Comparison of ENCODE assay signal across 1 cellular context in the genomic region with DNA sequence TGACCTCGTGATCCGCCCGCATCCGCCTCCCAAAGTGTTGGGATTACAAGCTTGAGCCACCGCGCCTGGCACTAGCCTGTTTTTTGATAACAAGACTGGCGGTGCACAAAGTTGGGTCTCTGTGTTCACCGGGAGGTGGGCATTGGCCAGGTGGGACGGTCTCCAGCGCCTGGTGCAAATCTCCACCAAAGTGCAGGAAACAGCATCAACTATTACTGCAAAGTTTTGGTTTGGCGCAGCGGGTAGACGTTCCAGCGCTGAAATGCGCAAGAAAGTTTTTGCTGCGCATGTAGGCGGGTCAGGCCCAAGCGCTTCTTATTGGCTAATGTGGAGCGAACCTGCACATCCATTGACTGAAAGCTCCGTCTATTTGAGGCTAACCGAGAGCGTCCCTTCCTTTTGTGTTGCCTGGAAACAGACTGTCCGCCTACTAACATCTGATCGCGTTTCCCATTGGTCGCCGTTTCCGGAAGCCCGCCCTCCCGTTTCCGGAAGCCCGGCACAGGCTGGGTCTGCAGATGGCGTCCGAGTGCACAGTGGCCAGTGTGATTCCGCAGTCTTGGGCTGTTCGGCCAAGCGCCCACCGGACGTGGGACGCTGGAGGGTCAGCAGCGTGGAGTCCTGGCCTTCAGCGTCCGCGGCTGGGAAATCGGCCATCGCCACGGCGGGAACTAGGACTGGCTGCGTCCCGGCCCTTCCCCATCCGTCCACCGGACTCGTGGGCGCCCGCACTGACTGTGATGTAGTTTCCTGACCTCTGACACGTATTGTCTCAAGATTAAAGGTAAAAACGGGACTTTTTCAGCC.
TF ChIP-seq lines count a peak whose summit lies in the region.

No MANE protein-coding gene starts in this region.

TF ChIP-seq in HepG2, 621 proteins besides CTCF, POLR2A, EP300 and RAD21 (continued from another document and continues in another):
- TF ChIP-seq, protein P1, sequence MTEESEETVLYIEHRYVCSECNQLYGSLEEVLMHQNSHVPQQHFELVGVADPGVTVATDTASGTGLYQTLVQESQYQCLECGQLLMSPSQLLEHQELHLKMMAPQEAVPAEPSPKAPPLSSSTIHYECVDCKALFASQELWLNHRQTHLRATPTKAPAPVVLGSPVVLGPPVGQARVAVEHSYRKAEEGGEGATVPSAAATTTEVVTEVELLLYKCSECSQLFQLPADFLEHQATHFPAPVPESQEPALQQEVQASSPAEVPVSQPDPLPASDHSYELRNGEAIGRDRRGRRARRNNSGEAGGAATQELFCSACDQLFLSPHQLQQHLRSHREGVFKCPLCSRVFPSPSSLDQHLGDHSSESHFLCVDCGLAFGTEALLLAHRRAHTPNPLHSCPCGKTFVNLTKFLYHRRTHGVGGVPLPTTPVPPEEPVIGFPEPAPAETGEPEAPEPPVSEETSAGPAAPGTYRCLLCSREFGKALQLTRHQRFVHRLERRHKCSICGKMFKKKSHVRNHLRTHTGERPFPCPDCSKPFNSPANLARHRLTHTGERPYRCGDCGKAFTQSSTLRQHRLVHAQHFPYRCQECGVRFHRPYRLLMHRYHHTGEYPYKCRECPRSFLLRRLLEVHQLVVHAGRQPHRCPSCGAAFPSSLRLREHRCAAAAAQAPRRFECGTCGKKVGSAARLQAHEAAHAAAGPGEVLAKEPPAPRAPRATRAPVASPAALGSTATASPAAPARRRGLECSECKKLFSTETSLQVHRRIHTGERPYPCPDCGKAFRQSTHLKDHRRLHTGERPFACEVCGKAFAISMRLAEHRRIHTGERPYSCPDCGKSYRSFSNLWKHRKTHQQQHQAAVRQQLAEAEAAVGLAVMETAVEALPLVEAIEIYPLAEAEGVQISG (CRISPR knock-in tag; IDR thresholded peaks at IDR 0.05), result peak; percentile 86
- TF ChIP-seq NFKB2 (CRISPR knock-in tag; IDR thresholded peaks at IDR 0.05; ENCODE audit: borderline replicate concordance) (no peak; the same call in 1 of the 2 replicates), KDM5B (CRISPR knock-in tag; IDR thresholded peaks at IDR 0.05; ENCODE audit: borderline replicate concordance) (peak; percentile 53; the same call in 1 of the 2 replicates), FOXK2 (IDR thresholded peaks at IDR 0.05) (no peak), ZNF251 (CRISPR knock-in tag; IDR thresholded peaks at IDR 0.05) (no peak), XRCC5 (optimal IDR thresholded peaks at IDR 0.05; ENCODE audit: low read length) (peak; percentile 63), PTBP1 (IDR thresholded peaks at IDR 0.05; ENCODE audit: low read depth, low read length, poor library complexity, severe bottlenecking) (peak; percentile 78), ZNF138 (CRISPR knock-in tag; IDR thresholded peaks at IDR 0.05; ENCODE audit: low read depth) (no peak), HCFC1 (IDR thresholded peaks at IDR 0.05; ENCODE audit: low read depth, low read length) (peak; percentile 43), RARG (CRISPR knock-in tag; IDR thresholded peaks at IDR 0.05; ENCODE audit: low read depth) (no peak), ZNF136 (CRISPR knock-in tag; IDR thresholded peaks at IDR 0.05; ENCODE audit: low read depth) (no peak), TAF1 (CRISPR knock-in tag; IDR thresholded peaks at IDR 0.05) (peak; percentile 95), NR2F6 (IDR thresholded peaks at IDR 0.05) (peak; percentile 43; the same call in 1 of the 2 replicates), NR2F6 (CRISPR knock-in tag; IDR thresholded peaks at IDR 0.05) (peak; percentile 64), MAFK (conservative IDR thresholded peaks at IDR 0.05 in 1 of 2, IDR thresholded peaks at IDR 0.05 in 1 of 2; ENCODE audit: low read length in 2 of 2) (no peak), ZNF773 (CRISPR knock-in tag; IDR thresholded peaks at IDR 0.05; ENCODE audit: borderline replicate concordance) (no peak), ZSCAN21 (CRISPR knock-in tag; IDR thresholded peaks at IDR 0.05; ENCODE audit: borderline replicate concordance) (no peak), EZH2 (conservative IDR thresholded peaks at IDR 0.05; ENCODE audit: low read depth, low read length) (no peak), SALL1 (CRISPR knock-in tag; IDR thresholded peaks at IDR 0.05) (peak; percentile 65), KLF12 (CRISPR knock-in tag; IDR thresholded peaks at IDR 0.05; ENCODE audit: borderline replicate concordance) (no peak), DNMT1 (CRISPR knock-in tag; IDR thresholded peaks at IDR 0.05) (0 out of 2 replicates have a peak, but pooled peaks have one; percentile 27), ZNF691 (CRISPR knock-in tag; IDR thresholded peaks at IDR 0.05; ENCODE audit: borderline replicate concordance, low read depth) (peak; percentile 83; the same call in 1 of the 2 replicates), ZBTB14 (CRISPR knock-in tag; IDR thresholded peaks at IDR 0.05) (no peak), REXO4 (CRISPR knock-in tag; IDR thresholded peaks at IDR 0.05; ENCODE audit: borderline replicate concordance) (no peak), YEATS4 (CRISPR knock-in tag; IDR thresholded peaks at IDR 0.05; ENCODE audit: borderline replicate concordance) (peak; percentile 92), GTF3A (CRISPR knock-in tag; conservative IDR thresholded peaks at IDR 0.05) (no peak), CREB1 (IDR thresholded peaks at IDR 0.05) (peak; percentile 63; the same call in 1 of the 2 replicates), CREB1 (CRISPR knock-in tag; IDR thresholded peaks at IDR 0.05) (peak; percentile 79), TCF12 (IDR thresholded peaks at IDR 0.05) (no peak), TCF12 (CRISPR knock-in tag; IDR thresholded peaks at IDR 0.05) (no peak), CENPX (CRISPR knock-in tag; IDR thresholded peaks at IDR 0.05) (no peak), ZNF30 (CRISPR knock-in tag; IDR thresholded peaks at IDR 0.05) (no peak), ZNF547 (CRISPR knock-in tag; IDR thresholded peaks at IDR 0.05) (no peak), HMG20B (CRISPR knock-in tag; conservative IDR thresholded peaks at IDR 0.05) (no peak)
- TF ChIP-seq, protein P2, sequence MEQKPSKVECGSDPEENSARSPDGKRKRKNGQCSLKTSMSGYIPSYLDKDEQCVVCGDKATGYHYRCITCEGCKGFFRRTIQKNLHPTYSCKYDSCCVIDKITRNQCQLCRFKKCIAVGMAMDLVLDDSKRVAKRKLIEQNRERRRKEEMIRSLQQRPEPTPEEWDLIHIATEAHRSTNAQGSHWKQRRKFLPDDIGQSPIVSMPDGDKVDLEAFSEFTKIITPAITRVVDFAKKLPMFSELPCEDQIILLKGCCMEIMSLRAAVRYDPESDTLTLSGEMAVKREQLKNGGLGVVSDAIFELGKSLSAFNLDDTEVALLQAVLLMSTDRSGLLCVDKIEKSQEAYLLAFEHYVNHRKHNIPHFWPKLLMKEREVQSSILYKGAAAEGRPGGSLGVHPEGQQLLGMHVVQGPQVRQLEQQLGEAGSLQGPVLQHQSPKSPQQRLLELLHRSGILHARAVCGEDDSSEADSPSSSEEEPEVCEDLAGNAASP (CRISPR knock-in tag; IDR thresholded peaks at IDR 0.05; ENCODE audit: borderline replicate concordance), result no peak
- TF ChIP-seq, protein P3, sequence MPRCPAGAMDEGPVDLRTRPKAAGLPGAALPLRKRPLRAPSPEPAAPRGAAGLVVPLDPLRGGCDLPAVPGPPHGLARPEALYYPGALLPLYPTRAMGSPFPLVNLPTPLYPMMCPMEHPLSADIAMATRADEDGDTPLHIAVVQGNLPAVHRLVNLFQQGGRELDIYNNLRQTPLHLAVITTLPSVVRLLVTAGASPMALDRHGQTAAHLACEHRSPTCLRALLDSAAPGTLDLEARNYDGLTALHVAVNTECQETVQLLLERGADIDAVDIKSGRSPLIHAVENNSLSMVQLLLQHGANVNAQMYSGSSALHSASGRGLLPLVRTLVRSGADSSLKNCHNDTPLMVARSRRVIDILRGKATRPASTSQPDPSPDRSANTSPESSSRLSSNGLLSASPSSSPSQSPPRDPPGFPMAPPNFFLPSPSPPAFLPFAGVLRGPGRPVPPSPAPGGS (CRISPR knock-in tag; IDR thresholded peaks at IDR 0.05), result 0 out of 2 replicates have a peak, but pooled peaks have one; percentile 22
- TF ChIP-seq, protein P4, sequence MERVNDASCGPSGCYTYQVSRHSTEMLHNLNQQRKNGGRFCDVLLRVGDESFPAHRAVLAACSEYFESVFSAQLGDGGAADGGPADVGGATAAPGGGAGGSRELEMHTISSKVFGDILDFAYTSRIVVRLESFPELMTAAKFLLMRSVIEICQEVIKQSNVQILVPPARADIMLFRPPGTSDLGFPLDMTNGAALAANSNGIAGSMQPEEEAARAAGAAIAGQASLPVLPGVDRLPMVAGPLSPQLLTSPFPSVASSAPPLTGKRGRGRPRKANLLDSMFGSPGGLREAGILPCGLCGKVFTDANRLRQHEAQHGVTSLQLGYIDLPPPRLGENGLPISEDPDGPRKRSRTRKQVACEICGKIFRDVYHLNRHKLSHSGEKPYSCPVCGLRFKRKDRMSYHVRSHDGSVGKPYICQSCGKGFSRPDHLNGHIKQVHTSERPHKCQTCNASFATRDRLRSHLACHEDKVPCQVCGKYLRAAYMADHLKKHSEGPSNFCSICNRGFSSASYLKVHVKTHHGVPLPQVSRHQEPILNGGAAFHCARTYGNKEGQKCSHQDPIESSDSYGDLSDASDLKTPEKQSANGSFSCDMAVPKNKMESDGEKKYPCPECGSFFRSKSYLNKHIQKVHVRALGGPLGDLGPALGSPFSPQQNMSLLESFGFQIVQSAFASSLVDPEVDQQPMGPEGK (CRISPR knock-in tag; IDR thresholded peaks at IDR 0.05), result no peak
- TF ChIP-seq, protein P5, sequence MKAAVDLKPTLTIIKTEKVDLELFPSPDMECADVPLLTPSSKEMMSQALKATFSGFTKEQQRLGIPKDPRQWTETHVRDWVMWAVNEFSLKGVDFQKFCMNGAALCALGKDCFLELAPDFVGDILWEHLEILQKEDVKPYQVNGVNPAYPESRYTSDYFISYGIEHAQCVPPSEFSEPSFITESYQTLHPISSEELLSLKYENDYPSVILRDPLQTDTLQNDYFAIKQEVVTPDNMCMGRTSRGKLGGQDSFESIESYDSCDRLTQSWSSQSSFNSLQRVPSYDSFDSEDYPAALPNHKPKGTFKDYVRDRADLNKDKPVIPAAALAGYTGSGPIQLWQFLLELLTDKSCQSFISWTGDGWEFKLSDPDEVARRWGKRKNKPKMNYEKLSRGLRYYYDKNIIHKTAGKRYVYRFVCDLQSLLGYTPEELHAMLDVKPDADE (CRISPR knock-in tag; IDR thresholded peaks at IDR 0.05), result no peak
- TF ChIP-seq, protein P6, sequence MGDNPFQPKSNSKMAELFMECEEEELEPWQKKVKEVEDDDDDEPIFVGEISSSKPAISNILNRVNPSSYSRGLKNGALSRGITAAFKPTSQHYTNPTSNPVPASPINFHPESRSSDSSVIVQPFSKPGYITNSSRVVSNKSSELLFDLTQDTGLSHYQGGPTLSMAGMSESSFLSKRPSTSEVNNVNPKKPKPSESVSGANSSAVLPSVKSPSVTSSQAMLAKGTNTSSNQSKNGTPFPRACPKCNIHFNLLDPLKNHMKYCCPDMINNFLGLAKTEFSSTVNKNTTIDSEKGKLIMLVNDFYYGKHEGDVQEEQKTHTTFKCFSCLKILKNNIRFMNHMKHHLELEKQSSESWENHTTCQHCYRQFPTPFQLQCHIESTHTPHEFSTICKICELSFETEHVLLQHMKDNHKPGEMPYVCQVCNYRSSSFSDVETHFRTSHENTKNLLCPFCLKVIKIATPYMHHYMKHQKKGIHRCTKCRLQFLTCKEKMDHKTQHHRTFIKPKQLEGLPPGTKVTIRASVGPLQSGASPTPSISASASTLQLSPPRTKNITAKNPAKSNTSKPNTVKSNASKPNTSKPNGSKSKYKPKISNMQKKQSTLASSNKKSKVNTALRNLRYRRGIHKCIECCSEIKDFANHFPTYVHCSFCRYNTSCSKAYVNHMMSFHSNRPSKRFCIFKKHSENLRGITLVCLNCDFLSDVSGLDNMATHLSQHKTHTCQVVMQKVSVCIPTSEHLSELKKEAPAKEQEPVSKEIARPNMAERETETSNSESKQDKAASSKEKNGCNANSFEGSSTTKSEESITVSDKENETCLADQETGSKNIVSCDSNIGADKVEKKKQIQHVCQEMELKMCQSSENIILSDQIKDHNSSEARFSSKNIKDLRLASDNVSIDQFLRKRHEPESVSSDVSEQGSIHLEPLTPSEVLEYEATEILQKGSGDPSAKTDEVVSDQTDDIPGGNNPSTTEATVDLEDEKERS (CRISPR knock-in tag; IDR thresholded peaks at IDR 0.05), result no peak
- TF ChIP-seq, protein P7, sequence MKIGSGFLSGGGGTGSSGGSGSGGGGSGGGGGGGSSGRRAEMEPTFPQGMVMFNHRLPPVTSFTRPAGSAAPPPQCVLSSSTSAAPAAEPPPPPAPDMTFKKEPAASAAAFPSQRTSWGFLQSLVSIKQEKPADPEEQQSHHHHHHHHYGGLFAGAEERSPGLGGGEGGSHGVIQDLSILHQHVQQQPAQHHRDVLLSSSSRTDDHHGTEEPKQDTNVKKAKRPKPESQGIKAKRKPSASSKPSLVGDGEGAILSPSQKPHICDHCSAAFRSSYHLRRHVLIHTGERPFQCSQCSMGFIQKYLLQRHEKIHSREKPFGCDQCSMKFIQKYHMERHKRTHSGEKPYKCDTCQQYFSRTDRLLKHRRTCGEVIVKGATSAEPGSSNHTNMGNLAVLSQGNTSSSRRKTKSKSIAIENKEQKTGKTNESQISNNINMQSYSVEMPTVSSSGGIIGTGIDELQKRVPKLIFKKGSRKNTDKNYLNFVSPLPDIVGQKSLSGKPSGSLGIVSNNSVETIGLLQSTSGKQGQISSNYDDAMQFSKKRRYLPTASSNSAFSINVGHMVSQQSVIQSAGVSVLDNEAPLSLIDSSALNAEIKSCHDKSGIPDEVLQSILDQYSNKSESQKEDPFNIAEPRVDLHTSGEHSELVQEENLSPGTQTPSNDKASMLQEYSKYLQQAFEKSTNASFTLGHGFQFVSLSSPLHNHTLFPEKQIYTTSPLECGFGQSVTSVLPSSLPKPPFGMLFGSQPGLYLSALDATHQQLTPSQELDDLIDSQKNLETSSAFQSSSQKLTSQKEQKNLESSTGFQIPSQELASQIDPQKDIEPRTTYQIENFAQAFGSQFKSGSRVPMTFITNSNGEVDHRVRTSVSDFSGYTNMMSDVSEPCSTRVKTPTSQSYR (CRISPR knock-in tag; IDR thresholded peaks at IDR 0.05; ENCODE audit: borderline replicate concordance), result 0 out of 2 replicates have a peak, but pooled peaks have one; percentile 32
